In genomic region chr12:39930066-39930465, GRCh38 we compare ENCODE assay signal across 24 cellular contexts.
DNase-seq lines count a peak whose midpoint lies in the region; ATAC-seq, FAIRE-seq and TF ChIP-seq lines count a peak whose summit lies in the region.
"Had no signal": no experiment of that assay in that cellular context is flagged by ENCODE, and none has a peak within 500 bp of the region (broad histone marks: within the 10 kb centered on the region; RNA-seq: fewer than 3 reads in every experiment).

No MANE protein-coding gene starts in this region.

- no peak overlapping the region for H4K8ac ChIP-seq in H1 (ENCODE audit: extremely low read depth, insufficient read depth, low read length)

- no peaks in the 10 kb centered on the region for H4K20me1 ChIP-seq in H1 (replicated peaks in 1 of 2; ENCODE audit: control insufficient read depth in 1 of 2, insufficient read depth in 2 of 2, low read length in 2 of 2)
- H4K20me1 ChIP-seq: BLaER1 had no signal

- H3K27ac Mint-ChIP-seq in HFFc6, result no peak overlapping the region
- H3K27ac Mint-ChIP-seq: B cell; CD4-positive, CD25-positive, alpha-beta regulatory T cell; CD8-positive, alpha-beta T cell; GM23338 had no signal

- no peak overlapping the region for H3K56ac ChIP-seq in H1 (replicated peaks; ENCODE audit: insufficient read length, low read depth, low read length)

- H3K36me3 ChIP-seq in H1 (ENCODE audit: control insufficient read depth in 2 of 4, insufficient read depth in 4 of 4, low read length in 3 of 4), result no peaks in the 10 kb centered on the region
- H3K36me3 ChIP-seq: BLaER1, HAP-1 had no signal

- POLR2A ChIA-PET in H1 (lab: Charles Lee; ENCODE audit: partially characterized antibody), result no interaction called here

- no peak for TF ChIP-seq RAD21 in H1 (IDR thresholded peaks at IDR 0.05 in 1 of 2, conservative IDR thresholded peaks at IDR 0.05 in 1 of 2; ENCODE audit: low read depth in 2 of 2, low read length in 2 of 2)

- no peaks in the 10 kb centered on the region for H3K23me2 ChIP-seq in H1 (ENCODE audit: low read depth, low read length)

- H2BK15ac ChIP-seq in H1 (ENCODE audit: low read length), result no peak overlapping the region

- no peak for TF ChIP-seq EP300 in H1 (IDR thresholded peaks at IDR 0.05; ENCODE audit: borderline replicate concordance in 1 of 2, low read depth in 2 of 2, low read length in 2 of 2)

- no peak overlapping the region for H3K4me3 Mint-ChIP-seq in HFFc6
- H3K4me3 Mint-ChIP-seq: B cell; CD4-positive, CD25-positive, alpha-beta regulatory T cell; CD8-positive, alpha-beta T cell; GM23338 had no signal

- H2BK20ac ChIP-seq in H1 (ENCODE audit: low read length), result no peak overlapping the region

- H3K4me1 ChIP-seq in H1 (replicated peaks in 1 of 4; ENCODE audit: control insufficient read depth in 3 of 4, insufficient read depth in 4 of 4, low read length in 3 of 4), result peaks cover 0 to 1% (median 0%) of the 10 kb centered on the region in 4 experiments; a peak in 1 of 7 replicates
- H3K4me1 ChIP-seq: BLaER1, Caco-2 had no signal

- CTCF ChIA-PET in H1 (lab: Charles Lee; ENCODE audit: partially characterized antibody), result no interaction called here

- H3K79me1 ChIP-seq in H1 (ENCODE audit: low read depth, low read length), result no peaks in the 10 kb centered on the region

- no peak overlapping the region for H3K4ac ChIP-seq in H1 (replicated peaks; ENCODE audit: insufficient read length, low read depth, low read length)

- H3K27me3 Mint-ChIP-seq in HFFc6 (ENCODE audit: insufficient read depth), result no peaks in the 10 kb centered on the region
- H3K27me3 Mint-ChIP-seq: B cell; CD4-positive, CD25-positive, alpha-beta regulatory T cell had no signal

- no peak for TF ChIP-seq POLR2A in H1 (IDR thresholded peaks at IDR 0.05; ENCODE audit: control extremely low read depth in 1 of 2, low read depth in 2 of 2, low read length in 2 of 2)

- no peak overlapping the region for H4K5ac ChIP-seq in H1 (ENCODE audit: insufficient read length, low read depth, low read length)

- no peaks in the 10 kb centered on the region for H3K79me2 ChIP-seq in H1 (ENCODE audit: control insufficient read depth in 1 of 2, insufficient read depth in 2 of 2, low read length in 2 of 2)

- no peak for TF ChIP-seq CTCF in H1 (IDR thresholded peaks at IDR 0.05; ENCODE audit: control extremely low read depth in 1 of 3, insufficient read depth in 1 of 3, low read depth in 1 of 3, low read length in 3 of 3)
- no peak for TF ChIP-seq CTCF in HFFc6 (IDR thresholded peaks at IDR 0.05)

- H3K9ac ChIP-seq in H1 (replicated peaks in 1 of 4; ENCODE audit: extremely low read depth in 1 of 4, low read depth in 3 of 4, low read length in 3 of 4), result no peak overlapping the region
- H3K9ac ChIP-seq: BLaER1 had no signal

- peaks cover 35% of the 10 kb centered on the region for H3K9me3 Mint-ChIP-seq in HFFc6
- H3K9me3 Mint-ChIP-seq: CD4-positive, CD25-positive, alpha-beta regulatory T cell; CD8-positive, alpha-beta T cell; GM23338 had no signal

- H2BK120ac ChIP-seq in H1 (replicated peaks; ENCODE audit: low read depth, low read length), result no peak overlapping the region

- no peak overlapping the region for H2AK5ac ChIP-seq in H1 (ENCODE audit: low read depth, low read length)

- no peak overlapping the region for H3K27ac ChIP-seq in H1 (ENCODE audit: low read depth, low read length)
- H3K27ac ChIP-seq: 22Rv1, BLaER1, C4-2B had no signal

- H3K23ac ChIP-seq in H1 (ENCODE audit: insufficient read length), result no peak overlapping the region

- peaks cover 5% of the 10 kb centered on the region; the same call in 1 of the 2 replicates for H3K36me3 Mint-ChIP-seq in HFFc6 (ENCODE audit: low read depth)
- H3K36me3 Mint-ChIP-seq: CD4-positive, CD25-positive, alpha-beta regulatory T cell; CD8-positive, alpha-beta T cell had no signal

- H4K91ac ChIP-seq in H1 (replicated peaks; ENCODE audit: insufficient read length, low read length), result no peak overlapping the region

- no peak overlapping the region for H3K4me3 ChIP-seq in H1 (ENCODE audit: extremely low read depth in 1 of 4, insufficient read depth in 2 of 4, low read depth in 3 of 4, low read length in 4 of 4)
- H3K4me3 ChIP-seq: BLaER1, GM23338, HAP-1 had no signal

- no peaks in the 10 kb centered on the region for H3K9me3 ChIP-seq in H1 (ENCODE audit: insufficient read depth in 2 of 2, low read depth in 1 of 2, low read length in 1 of 2)
- H3K9me3 ChIP-seq: BLaER1, Caco-2, HAP-1 had no signal

- DNase-seq in DMS53 (lab: John Stamatoyannopoulos, UW) (peak; percentile 12), DMS53 treated with DMSO at 0.1 percent for 48 hours (lab: John Stamatoyannopoulos, UW; ENCODE audit: unreplicated experiment) (no peak), HuH-7 (ENCODE audit: low spot score) (peak; percentile 9), NOMO-1 treated with DMSO at 0.1 percent for 48 hours (lab: John Stamatoyannopoulos, UW; ENCODE audit: unreplicated experiment) (peak; percentile 11), H1 (ENCODE audit: low read depth in 1 of 2, low spot score in 2 of 2) (no peak), NCI-H2196 (lab: John Stamatoyannopoulos, UW; ENCODE audit: unreplicated experiment) (no peak), HFFc6 (no peak)
- DNase-seq: Caco-2; CD4-positive, CD25-positive, alpha-beta regulatory T cell; CD8-positive, alpha-beta T cell; DMS153; DMS79 treated with DMSO at 0.1 percent for 48 hours; GF-D8 had no signal

- WGBS in H1 (ENCODE audit: extremely low coverage in 1 of 2, insufficient coverage in 1 of 2, insufficient read length in 1 of 2, insufficient replicate concordance in 2 of 2, low coverage in 1 of 2, low lambda C conversion rate in 2 of 2, missing lambda C conversion rate in 1 of 2), 2 experiments, result 100% methylated on average over 1 of the region's 3 CpGs; no CpG with 5 or more reads in 1 of the 2 experiments

- ATAC-seq in activated CD4-positive, CD25-positive, alpha-beta regulatory T cell treated with anti-CD3 and anti-CD28 coated beads, Interleukin-2, amount 50 U/mL, for 24 hours, result no peak
- ATAC-seq: CD8-positive, alpha-beta T cell; GM23338 had no signal

- H2BK5ac ChIP-seq in H1 (ENCODE audit: low read depth, low read length), result no peak overlapping the region

- no peak overlapping the region for H2AFZ ChIP-seq in H1 (ENCODE audit: low read length)
- H2AFZ ChIP-seq: GM23338 had no signal

- FAIRE-seq in H1 (lab: Jason Lieb, UNC), result no peak
- FAIRE-seq: A204.1, GM12891, GM18507, H54 had no signal

- H3K14ac ChIP-seq in H1 (ENCODE audit: insufficient read length), result peak overlapping the region; percentile 61

- no peak overlapping the region for H2BK12ac ChIP-seq in H1 (ENCODE audit: low read depth, low read length)

- no peaks in the 10 kb centered on the region for H3K27me3 ChIP-seq in H1 (replicated peaks in 1 of 4; ENCODE audit: control insufficient read depth in 3 of 4, extremely low read depth in 1 of 4, insufficient read depth in 3 of 4, low read length in 3 of 4)
- H3K27me3 ChIP-seq: BLaER1 had no signal

- H3K18ac ChIP-seq in H1 (ENCODE audit: extremely low read depth, low read length), result no peak overlapping the region

- H3K4me1 Mint-ChIP-seq in HFFc6 (ENCODE audit: low read depth), result no peaks in the 10 kb centered on the region
- H3K4me1 Mint-ChIP-seq: B cell had no signal

- H3K4me2 ChIP-seq in H1 (ENCODE audit: insufficient read depth in 1 of 2, low read depth in 2 of 2, low read length in 2 of 2), result no peak overlapping the region
- H3K4me2 ChIP-seq: BLaER1, GM23338 had no signal

TF ChIP-seq in H1, 55 proteins besides CTCF, POLR2A, EP300 and RAD21:
- TF ChIP-seq SP4 (IDR thresholded peaks at IDR 0.05; ENCODE audit: low read length), result no peak
- TF ChIP-seq EGR1 (IDR thresholded peaks at IDR 0.05; ENCODE audit: borderline replicate concordance, low read depth, low read length), result no peak
- TF ChIP-seq NRF1 (IDR thresholded peaks at IDR 0.05; ENCODE audit: low read depth, low read length), result no peak
- no peak for TF ChIP-seq JUN (IDR thresholded peaks at IDR 0.05; ENCODE audit: low read depth, low read length)
- TF ChIP-seq, protein P1, sequence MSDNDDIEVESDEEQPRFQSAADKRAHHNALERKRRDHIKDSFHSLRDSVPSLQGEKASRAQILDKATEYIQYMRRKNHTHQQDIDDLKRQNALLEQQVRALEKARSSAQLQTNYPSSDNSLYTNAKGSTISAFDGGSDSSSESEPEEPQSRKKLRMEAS (IDR thresholded peaks at IDR 0.05), result no peak
- TF ChIP-seq MAFK (IDR thresholded peaks at IDR 0.05; ENCODE audit: low read depth, low read length), result no peak
- TF ChIP-seq TBP (IDR thresholded peaks at IDR 0.05; ENCODE audit: low read depth, low read length), result no peak
- TF ChIP-seq SIRT6 (IDR thresholded peaks at IDR 0.05; ENCODE audit: low read length), result no peak
- TF ChIP-seq YY1 (IDR thresholded peaks at IDR 0.05; ENCODE audit: low read depth, low read length), result no peak
- TF ChIP-seq EZH2 (IDR thresholded peaks at IDR 0.05; ENCODE audit: low read depth, low read length, severe bottlenecking), result no peak
- TF ChIP-seq TEAD4 (IDR thresholded peaks at IDR 0.05; ENCODE audit: low read depth, low read length), result no peak
- no peak for TF ChIP-seq FOSL1 (IDR thresholded peaks at IDR 0.05; ENCODE audit: insufficient read depth, low read depth, low read length)
- no peak for TF ChIP-seq SIX5 (IDR thresholded peaks at IDR 0.05; ENCODE audit: low read depth, low read length)
- TF ChIP-seq RBBP5 (IDR thresholded peaks at IDR 0.05; ENCODE audit: borderline replicate concordance, low read depth, low read length), result no peak
- no peak for TF ChIP-seq KDM1A (IDR thresholded peaks at IDR 0.05; ENCODE audit: borderline replicate concordance, low read length)
- TF ChIP-seq USF2 (IDR thresholded peaks at IDR 0.05; ENCODE audit: low read length), result no peak
- no peak for TF ChIP-seq CBX5 (IDR thresholded peaks at IDR 0.05; ENCODE audit: low read depth, low read length)
- no peak for TF ChIP-seq ZNF274 (IDR thresholded peaks at IDR 0.05; ENCODE audit: borderline replicate concordance, extremely low read depth, low read length)
- TF ChIP-seq BRCA1 (IDR thresholded peaks at IDR 0.05; ENCODE audit: low read depth, low read length), result no peak

Comparison
In these comparisons a context has a peak if more than half of its experiments do, and no peak if none do; other contexts are left out.
1. DNase-seq: peak in DMS53 (single experiment), HuH-7 (single experiment) and NOMO-1 treated with DMSO at 0.1 percent for 48 hours (single experiment); none in DMS53 treated with DMSO at 0.1 percent for 48 hours (single experiment), H1 (0 of 2), NCI-H2196 (single experiment) and HFFc6 (single experiment).